ENCODE assay signal across 10 cellular contexts in genomic region chr6:146700078-146700686, GRCh38.
DNase-seq lines count a peak whose midpoint lies in the region; ATAC-seq and TF ChIP-seq lines count a peak whose summit lies in the region.
"Had no signal": no experiment of that assay in that cellular context is flagged by ENCODE, and none has a peak within 500 bp of the region (broad histone marks: within the 10 kb centered on the region; RNA-seq: fewer than 3 reads in every experiment).

No MANE protein-coding gene starts in this region.

- no peaks in the 10 kb centered on the region for H3K9me3 ChIP-seq in left lung

- no peak overlapping the region for H3K4me3 Mint-ChIP-seq in stimulated activated naive CD8-positive, alpha-beta T cell treated with anti-CD3 and anti-CD28 coated beads, Interleukin-15, amount 100 ng/mL, for 72 hours
- H3K4me3 Mint-ChIP-seq: stimulated activated naive CD8-positive, alpha-beta T cell treated with anti-CD3 and anti-CD28 coated beads, Interleukin-15, Interleukin-2, amounts not matched to agents 100 ng/mL and 50 ng/mL, for 24 hours; T-helper 1 cell treated with Interleukin-12 subunit alpha and Interleukin-12 subunit beta and Interleukin-4 antibody, amounts not matched to agents 30 μg/mL and 1 μg/mL, for 36 hours had no signal

- H3K4me1 Mint-ChIP-seq in stimulated activated naive CD8-positive, alpha-beta T cell treated with anti-CD3 and anti-CD28 coated beads, Interleukin-15, amount 100 ng/mL, for 72 hours: no peaks in the 10 kb centered on the region

- no peaks in the 10 kb centered on the region for H3K27me3 ChIP-seq in left lung

- DNase-seq in AG20443 (ENCODE audit: low spot score) (peak; percentile 71), NCI-H1694 (lab: John Stamatoyannopoulos, UW) (peak; percentile 49), SW 1271 (lab: John Stamatoyannopoulos, UW) (peak; percentile 31 to 69), choroid plexus epithelial cell (ENCODE audit: low read depth) (peak; percentile 94), left lung (peak in 1 of 2 donors; percentile 46)
- peak; percentile 26 to 28 for DNase-seq in stimulated activated naive CD8-positive, alpha-beta T cell treated with anti-CD3 and anti-CD28 coated beads, Interleukin-15, amount 100 ng/mL, for 72 hours

- ATAC-seq in GM18502 (IDR thresholded peaks at IDR 0.05; ENCODE audit: poor library complexity, unreplicated experiment) (peak; percentile 89), HG02938 (IDR thresholded peaks at IDR 0.05; ENCODE audit: unreplicated experiment) (peak; percentile 86), left lung (peak; percentile 90)
- no peak for ATAC-seq in stimulated activated naive CD8-positive, alpha-beta T cell treated with anti-CD3 and anti-CD28 coated beads, Interleukin-15, amount 100 ng/mL, for 72 hours

- H3K9me3 Mint-ChIP-seq in stimulated activated naive CD8-positive, alpha-beta T cell treated with anti-CD3 and anti-CD28 coated beads, Interleukin-15, amount 100 ng/mL, for 72 hours: no peaks in the 10 kb centered on the region
- H3K9me3 Mint-ChIP-seq: stimulated activated naive CD8-positive, alpha-beta T cell treated with anti-CD3 and anti-CD28 coated beads, Interleukin-15, Interleukin-2, amounts not matched to agents 100 ng/mL and 50 ng/mL, for 24 hours; T-helper 1 cell treated with Interleukin-12 subunit alpha and Interleukin-12 subunit beta and Interleukin-4 antibody, amounts not matched to agents 30 μg/mL and 1 μg/mL, for 36 hours had no signal

- H3K27ac ChIP-seq in left lung: no peak overlapping the region

- H3K4me3 ChIP-seq in choroid plexus epithelial cell (ENCODE audit: low read depth, low read length): no peak overlapping the region
- H3K4me3 ChIP-seq in left lung: no peak overlapping the region

- intact Hi-C loops in left lung (cut with DNase I): no loop called here

- H3K27me3 Mint-ChIP-seq in stimulated activated naive CD8-positive, alpha-beta T cell treated with anti-CD3 and anti-CD28 coated beads, Interleukin-15, amount 100 ng/mL, for 72 hours: no peaks in the 10 kb centered on the region
- H3K27me3 Mint-ChIP-seq: stimulated activated naive CD8-positive, alpha-beta T cell treated with anti-CD3 and anti-CD28 coated beads, Interleukin-15, Interleukin-2, amounts not matched to agents 100 ng/mL and 50 ng/mL, for 24 hours had no signal

- no peaks in the 10 kb centered on the region for H3K36me3 ChIP-seq in left lung

- H3K27ac Mint-ChIP-seq in stimulated activated naive CD8-positive, alpha-beta T cell treated with anti-CD3 and anti-CD28 coated beads, Interleukin-15, amount 100 ng/mL, for 72 hours: no peak overlapping the region
- H3K27ac Mint-ChIP-seq: stimulated activated naive CD8-positive, alpha-beta T cell treated with anti-CD3 and anti-CD28 coated beads, Interleukin-15, Interleukin-2, amounts not matched to agents 100 ng/mL and 50 ng/mL, for 24 hours; T-helper 1 cell treated with Interleukin-12 subunit alpha and Interleukin-12 subunit beta and Interleukin-4 antibody, amounts not matched to agents 30 μg/mL and 1 μg/mL, for 36 hours had no signal

- H3K4me1 ChIP-seq in left lung: no peaks in the 10 kb centered on the region

- TF ChIP-seq CTCF in choroid plexus epithelial cell (conservative IDR thresholded peaks at IDR 0.05; ENCODE audit: low read depth, low read length) (peak; percentile 76), left lung (IDR thresholded peaks at IDR 0.05) (peak; percentile 53 to 60)
